ENCODE assay signal across 9 cellular contexts in genomic region chr17:31533546-31534155, GRCh38.
DNase-seq lines count a peak whose midpoint lies in the region; ATAC-seq, FAIRE-seq and TF ChIP-seq lines count a peak whose summit lies in the region.
"Had no signal": no experiment of that assay in that cellular context is flagged by ENCODE, and none has a peak within 500 bp of the region (broad histone marks: within the 10 kb centered on the region; RNA-seq: fewer than 3 reads in every experiment).

No MANE protein-coding gene starts in this region.

- CTCF ChIA-PET in K562 (lab: Yijun Ruan, JAX; ENCODE audit: low intra/inter-chr PET ratio): interaction anchor here (1.5 kb wide), 1 partner anchor 309 kb away, joined by 7 read pairs; no protein-coding TSS in a partner anchor

- peaks cover 0 to 32% (median 17%) of the 10 kb centered on the region in 3 donors for H3K36me3 Mint-ChIP-seq in naive thymus-derived CD8-positive, alpha-beta T cell

- POLR2A ChIA-PET in K562 (lab: Yijun Ruan, JAX): interaction anchor here (0.5 to 1.3 kb wide), 6 partner anchors 11 to 136 kb away, joined by 3 to 5 read pairs (median 3); no protein-coding TSS in a partner anchor
- POLR2A ChIA-PET in naive thymus-derived CD8-positive, alpha-beta T cell (lab: Charles Lee): interaction anchor here (0.9 to 1.8 kb wide), 2 partner anchors 16 to 309 kb away, joined by 3 to 9 read pairs; no protein-coding TSS in a partner anchor

- no peaks in the 10 kb centered on the region for H3K9me3 ChIP-seq in MM.1S (replicated peaks; ENCODE audit: insufficient read depth, low read length)
- H3K9me3 ChIP-seq in K562 (replicated peaks; ENCODE audit: control insufficient read depth, insufficient read depth, low read depth, low read length): no peaks in the 10 kb centered on the region
- H3K9me3 ChIP-seq in left lung: no peaks in the 10 kb centered on the region
- H3K9me3 ChIP-seq: Caco-2 had no signal

- H3K27ac ChIP-seq in MM.1S (ENCODE audit: low read length) (no peak overlapping the region), K562 (ENCODE audit: extremely low read depth, low read depth, low read length) (no peak overlapping the region), left lung (no peak overlapping the region)

- H3K4me1 Mint-ChIP-seq in naive thymus-derived CD8-positive, alpha-beta T cell: peaks cover 13 to 46% (median 26%) of the 10 kb centered on the region in 4 donors

- H3K9me1 ChIP-seq in K562 (ENCODE audit: control insufficient read depth, insufficient read depth, low read length): no peaks in the 10 kb centered on the region

- no peaks in the 10 kb centered on the region for H3K9me3 Mint-ChIP-seq in naive thymus-derived CD8-positive, alpha-beta T cell

- H3K27me3 Mint-ChIP-seq in naive thymus-derived CD8-positive, alpha-beta T cell: no peaks in the 10 kb centered on the region

- no peak overlapping the region for H3K4me3 ChIP-seq in MM.1S (ENCODE audit: low read length)
- H3K4me3 ChIP-seq in K562: no peak overlapping the region
- no peak overlapping the region for H3K4me3 ChIP-seq in left lung

- H3K9me2 ChIP-seq in MM.1S (replicated peaks; ENCODE audit: insufficient read depth, low read length): no peaks in the 10 kb centered on the region

- H3K79me2 ChIP-seq in MM.1S (ENCODE audit: low read length) (no peaks in the 10 kb centered on the region), K562 (ENCODE audit: control insufficient read depth, insufficient read depth, low read length) (no peaks in the 10 kb centered on the region)

- no peak for TF ChIP-seq POLR2A in K562 (conservative IDR thresholded peaks at IDR 0.05)

- TF ChIP-seq RAD21 in K562 (CRISPR knock-in tag; conservative IDR thresholded peaks at IDR 0.05 in 1 of 2, IDR thresholded peaks at IDR 0.05 in 1 of 2): peak; percentile 31 to 67; a peak in 3 of 4 replicates

- H3K36me3 ChIP-seq in MM.1S (replicated peaks; ENCODE audit: insufficient read depth, low read length) (no peaks in the 10 kb centered on the region), K562 (ENCODE audit: control insufficient read depth, insufficient read depth, low read length) (0 out of 3 replicates have a peak, but pooled peaks cover 3% of the 10 kb centered on the region), left lung (peaks cover 0 to 40% of the 10 kb centered on the region in 2 donors)

- H3K9ac ChIP-seq in MM.1S (ENCODE audit: low read length) (no peak overlapping the region), K562 (ENCODE audit: insufficient read depth in 1 of 2, low read depth in 2 of 2, low read length in 2 of 2) (peak overlapping the region in 1 of 2 experiments; percentile 5; a peak in 1 of 4 replicates)

- H3K4me2 ChIP-seq in MM.1S (ENCODE audit: low read depth, low read length) (no peak overlapping the region), K562 (ENCODE audit: insufficient read depth, low read length) (no peak overlapping the region)

- H3K27ac Mint-ChIP-seq in naive thymus-derived CD8-positive, alpha-beta T cell: peak overlapping the region in 4 of 10 donors; percentile 1 to 83 (median 71)

- H2AFZ ChIP-seq in MM.1S (ENCODE audit: low read length) (no peak overlapping the region), K562 (ENCODE audit: low read depth, low read length) (no peak overlapping the region)

- in situ Hi-C loops in K562 (cut with MboI): no loop called here

- H3K27me3 ChIP-seq in MM.1S (replicated peaks; ENCODE audit: insufficient read depth, low read length): no peaks in the 10 kb centered on the region
- H3K27me3 ChIP-seq in K562 (ENCODE audit: control insufficient read depth in 2 of 2, insufficient read depth in 2 of 2, low read length in 2 of 2): peaks cover 0 to 16% of the 10 kb centered on the region in 2 experiments; a peak in 2 of 5 replicates
- H3K27me3 ChIP-seq in left lung: no peaks in the 10 kb centered on the region

- 5% methylated on average over 10 of the region's 10 CpGs for WGBS in K562 (ENCODE audit: insufficient coverage, low coverage, missing lambda C conversion rate)

- H4K20me1 ChIP-seq in MM.1S (ENCODE audit: insufficient read depth, low read length) (no peaks in the 10 kb centered on the region), K562 (replicated peaks; ENCODE audit: control insufficient read depth, insufficient read depth, low read length) (peaks cover 7% of the 10 kb centered on the region; the same call in 1 of the 2 replicates)

- peaks cover 20% of the 10 kb centered on the region for H3F3A ChIP-seq in MM.1S (ENCODE audit: insufficient read depth, low read length)

- ATAC-seq in K562 (peak; percentile 83), left lung (peak; percentile 67), GM19452 (IDR thresholded peaks at IDR 0.05; ENCODE audit: unreplicated experiment) (no peak)
- no peak for ATAC-seq in naive thymus-derived CD8-positive, alpha-beta T cell

- no TSS peak for BruUV-seq in K562 (replicated peaks; lab: Mats Ljungman, UMichigan)

- H3K4me3 Mint-ChIP-seq in naive thymus-derived CD8-positive, alpha-beta T cell: no peak overlapping the region

- DNase-seq in NCI-H2227 (lab: John Stamatoyannopoulos, UW; ENCODE audit: unreplicated experiment) (peak; percentile 18), NCI-H2227 treated with DMSO at 0.1 percent for 48 hours (lab: John Stamatoyannopoulos, UW) (no peak), MM.1S (no peak), K562 (ENCODE audit: extremely low read depth in 1 of 4, low spot score in 3 of 4) (peak; percentile 59 to 76 (median 70)), left lung (no peak)
- DNase-seq in central memory CD4-positive, alpha-beta T cell: no peak
- DNase-seq in naive thymus-derived CD8-positive, alpha-beta T cell: no peak

- H3K4me1 ChIP-seq in MM.1S (ENCODE audit: low read length): peaks cover 22% of the 10 kb centered on the region
- peaks cover 0 to 8% of the 10 kb centered on the region in 2 experiments; a peak in 1 of 5 replicates for H3K4me1 ChIP-seq in K562 (replicated peaks in 1 of 2; ENCODE audit: control insufficient read depth in 2 of 2, insufficient read depth in 2 of 2, low read length in 2 of 2)
- H3K4me1 ChIP-seq in left lung: peaks cover 0 to 6% of the 10 kb centered on the region in 2 donors
- H3K4me1 ChIP-seq: Caco-2 had no signal

- intact Hi-C loops in K562 (cut with micrococcal nuclease): loop anchor here (5.0 kb wide), 1 partner anchor 309 kb away; no protein-coding TSS in a partner anchor
- intact Hi-C loops in left lung (cut with DNase I): no loop called here

- peak; percentile 19 for FAIRE-seq in K562 (lab: Jason Lieb, UNC)

- TF ChIP-seq CTCF in MM.1S (IDR thresholded peaks at IDR 0.05; ENCODE audit: low read length) (peak; percentile 36), K562 (IDR thresholded peaks at IDR 0.05 in 2 of 3, conservative IDR thresholded peaks at IDR 0.05 in 1 of 3; ENCODE audit: insufficient read depth in 2 of 3, low read depth in 1 of 3, low read length in 3 of 3) (peak; percentile 55 to 63 (median 60)), left lung (IDR thresholded peaks at IDR 0.05) (no peak)

- TF ChIP-seq EP300 in K562 (IDR thresholded peaks at IDR 0.05; ENCODE audit: low read length): no peak

TF ChIP-seq in K562, 482 proteins besides CTCF, POLR2A, EP300 and RAD21 (continues in another document):
- TF ChIP-seq TFE3 (CRISPR knock-in tag; IDR thresholded peaks at IDR 0.05) (no peak), USF2 (CRISPR knock-in tag; IDR thresholded peaks at IDR 0.05) (no peak), TFAP4 (CRISPR knock-in tag; IDR thresholded peaks at IDR 0.05; ENCODE audit: borderline replicate concordance) (peak; percentile 67; the same call in 1 of the 2 replicates), MYNN (IDR thresholded peaks at IDR 0.05) (0 out of 2 replicates have a peak, but pooled peaks have one; percentile 47), MYNN (CRISPR knock-in tag; IDR thresholded peaks at IDR 0.05) (no peak), TBL1XR1 (IDR thresholded peaks at IDR 0.05; ENCODE audit: low read length in 2 of 2) (no peak), EGR1 (conservative IDR thresholded peaks at IDR 0.05) (peak; percentile 92), ZFP36 (IDR thresholded peaks at IDR 0.05; ENCODE audit: low read depth, low read length, partially characterized antibody) (peak; percentile 25), CBFA2T3 (IDR thresholded peaks at IDR 0.05) (peak; percentile 53; the same call in 1 of the 2 replicates), CREM (IDR thresholded peaks at IDR 0.05; ENCODE audit: low read depth) (0 out of 2 replicates have a peak, but pooled peaks have one; percentile 23), KDM1A (IDR thresholded peaks at IDR 0.05) (peak in 1 of 2 experiments; percentile 25; a peak in 2 of 4 replicates)

Comparison
In these comparisons a context has a peak if more than half of its experiments do, and no peak if none do; other contexts are left out.
1. DNase-seq: peak in NCI-H2227 (single experiment) and K562 (4 of 4); none in NCI-H2227 treated with DMSO at 0.1 percent for 48 hours (single experiment), MM.1S (single experiment), left lung (0 of 2), central memory CD4-positive, alpha-beta T cell (single experiment) and naive thymus-derived CD8-positive, alpha-beta T cell (0 of 10).
2. CTCF ChIP-seq: peak in MM.1S (single experiment) and K562 (3 of 3); none in left lung (0 of 2).
3. ATAC-seq: peak in K562 (single experiment) and left lung (single experiment); none in GM19452 (single experiment) and naive thymus-derived CD8-positive, alpha-beta T cell (0 of 2).